Comparison of ENCODE assay signal across 1 cellular context in the genomic region with DNA sequence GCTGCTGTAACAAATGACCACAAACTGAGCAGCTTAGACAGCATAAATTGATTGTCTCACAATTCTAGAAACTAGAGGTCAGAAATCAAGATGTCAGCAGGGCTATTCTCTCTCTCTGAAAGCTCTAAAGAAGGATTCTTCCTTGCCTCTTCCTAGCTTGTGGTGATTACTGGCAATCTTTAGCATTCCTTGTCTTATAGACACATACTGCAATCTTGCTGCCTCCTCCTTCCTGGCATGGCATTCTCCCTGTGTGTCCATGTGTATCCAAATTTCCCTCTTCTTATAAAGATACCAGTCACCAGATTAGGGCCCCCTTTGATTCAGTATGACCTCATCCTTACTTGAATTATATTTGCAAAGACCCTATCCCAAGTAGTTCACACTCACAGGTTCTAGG.
TF ChIP-seq lines count a peak whose summit lies in the region.

No MANE protein-coding gene starts in this region.

TF ChIP-seq in GM23338, 12 proteins besides CTCF, POLR2A, EP300 and RAD21:
- TF ChIP-seq ZNF331 (CRISPR knock-in tag; IDR thresholded peaks at IDR 0.05; ENCODE audit: low read depth), result no peak
